Comparison of ENCODE assay signal across 30 cellular contexts in genomic region chr6:105941616-105942412, GRCh38.
DNase-seq lines count a peak whose midpoint lies in the region; ATAC-seq and TF ChIP-seq lines count a peak whose summit lies in the region.
"Had no signal": no experiment of that assay in that cellular context is flagged by ENCODE, and none has a peak within 500 bp of the region (broad histone marks: within the 10 kb centered on the region; RNA-seq: fewer than 3 reads in every experiment).

No MANE protein-coding gene starts in this region.

- H3K4me1 ChIP-seq in breast epithelium, result no peaks in the 10 kb centered on the region
- H3K4me1 ChIP-seq in adipocyte (ENCODE audit: control insufficient read depth, insufficient read depth, low read length), result no peaks in the 10 kb centered on the region
- H3K4me1 ChIP-seq: ascending aorta had no signal

- no peaks in the 10 kb centered on the region for H3K36me3 Mint-ChIP-seq in MCF 10A (ENCODE audit: insufficient read depth, unreplicated experiment)
- H3K36me3 Mint-ChIP-seq in stimulated activated effector memory CD8-positive, alpha-beta T cell treated with anti-CD3 and anti-CD28 coated beads, Interleukin-12 subunit alpha, Interleukin-12 subunit beta, amount 100 ng/mL, for 72 hours, result no peaks in the 10 kb centered on the region
- peaks cover 2% of the 10 kb centered on the region for H3K36me3 Mint-ChIP-seq in activated naive CD4-positive, alpha-beta T cell treated with anti-CD3 and anti-CD28 coated beads, Interleukin-2, amount 10 ng/mL, durations not matched to agents 7 days and 5 days
- H3K36me3 Mint-ChIP-seq: activated naive CD4-positive, alpha-beta T cell treated with anti-CD3 and anti-CD28 coated beads, Interleukin-2, amount 50 U/mL, for 72 hours; type B pancreatic cell had no signal

- peaks cover 6% of the 10 kb centered on the region for H3K4me1 Mint-ChIP-seq in MCF 10A (ENCODE audit: insufficient read depth, unreplicated experiment)
- H3K4me1 Mint-ChIP-seq in stimulated activated effector memory CD8-positive, alpha-beta T cell treated with anti-CD3 and anti-CD28 coated beads, Interleukin-12 subunit alpha, Interleukin-12 subunit beta, amount 100 ng/mL, for 72 hours, result peaks cover 7% of the 10 kb centered on the region
- peaks cover 4% of the 10 kb centered on the region for H3K4me1 Mint-ChIP-seq in activated naive CD4-positive, alpha-beta T cell treated with anti-CD3 and anti-CD28 coated beads, Interleukin-2, amount 10 ng/mL, durations not matched to agents 7 days and 5 days
- H3K4me1 Mint-ChIP-seq: B cell had no signal

- H3K36me3 ChIP-seq in breast epithelium (no peaks in the 10 kb centered on the region), adipocyte (ENCODE audit: control insufficient read depth, insufficient read depth, low read length, severe bottlenecking) (no peaks in the 10 kb centered on the region)
- H3K36me3 ChIP-seq: ascending aorta, WERI-Rb-1 had no signal

- no peak overlapping the region for H3K9ac ChIP-seq in adipocyte (ENCODE audit: low read length)

- intact Hi-C loops in MCF 10A (cut with micrococcal nuclease) (no loop called here), breast epithelium (cut with DNase I; ENCODE audit: low total_unique reads) (no loop called here)

- H3K9me3 ChIP-seq in breast epithelium, result no peaks in the 10 kb centered on the region
- H3K9me3 ChIP-seq in adipocyte (ENCODE audit: control insufficient read depth, low read length), result no peaks in the 10 kb centered on the region
- H3K9me3 ChIP-seq: A549, ascending aorta had no signal

- no peaks in the 10 kb centered on the region for H3K9me3 Mint-ChIP-seq in MCF 10A (ENCODE audit: unreplicated experiment)
- no peaks in the 10 kb centered on the region for H3K9me3 Mint-ChIP-seq in stimulated activated effector memory CD8-positive, alpha-beta T cell treated with anti-CD3 and anti-CD28 coated beads, Interleukin-12 subunit alpha, Interleukin-12 subunit beta, amount 100 ng/mL, for 72 hours
- H3K9me3 Mint-ChIP-seq in activated naive CD4-positive, alpha-beta T cell treated with anti-CD3 and anti-CD28 coated beads, Interleukin-2, amount 10 ng/mL, durations not matched to agents 7 days and 5 days, result no peaks in the 10 kb centered on the region
- H3K9me3 Mint-ChIP-seq: activated naive CD4-positive, alpha-beta T cell treated with anti-CD3 and anti-CD28 coated beads, Interleukin-2, amount 50 U/mL, for 72 hours; type B pancreatic cell had no signal

- no peaks in the 10 kb centered on the region for H3K27me3 Mint-ChIP-seq in MCF 10A (ENCODE audit: insufficient read depth, unreplicated experiment)
- H3K27me3 Mint-ChIP-seq in activated naive CD4-positive, alpha-beta T cell treated with anti-CD3 and anti-CD28 coated beads, Interleukin-2, amount 10 ng/mL, durations not matched to agents 7 days and 5 days, result peaks cover 18% of the 10 kb centered on the region
- H3K27me3 Mint-ChIP-seq: type B pancreatic cell had no signal

- DNase-seq in MCF 10A (ENCODE audit: unreplicated experiment), result peak; percentile 67
- DNase-seq in breast epithelium (ENCODE audit: low spot score in 2 of 2), result no peak
- DNase-seq in adipocyte (ENCODE audit: low read depth), result peak; percentile 60
- DNase-seq in fibroblast of mammary gland (ENCODE audit: low read depth), result peak; percentile 51
- no peak for DNase-seq in stimulated activated effector memory CD8-positive, alpha-beta T cell treated with anti-CD3 and anti-CD28 coated beads, Interleukin-12 subunit alpha, Interleukin-12 subunit beta, amount 100 ng/mL, for 72 hours (ENCODE audit: low spot score in 2 of 2)
- no peak for DNase-seq in activated naive CD4-positive, alpha-beta T cell treated with anti-CD3 and anti-CD28 coated beads, Interleukin-2, amount 10 ng/mL, durations not matched to agents 7 days and 5 days
- no peak for DNase-seq in NCI-H1092 treated with DMSO at 0.1 percent for 48 hours (lab: John Stamatoyannopoulos, UW)
- DNase-seq: activated CD4-positive, alpha-beta T cell treated with anti-CD3 and anti-CD28 coated beads, Interleukin-2, amount 50 U/mL, for 1 hour; activated CD8-positive, alpha-beta memory T cell treated with anti-CD3 and anti-CD28 coated beads, Interleukin-2, amount 10 ng/mL, durations not matched to agents 7 days and 5 days; central memory CD4-positive, alpha-beta T cell; dermis blood vessel endothelial cell; glutamatergic neuron; kidney; midbrain; naive thymus-derived CD4-positive, alpha-beta T cell; NCI-H1048; NCI-H187 treated with DMSO at 0.1 percent for 48 hours; NCI-H526; NK-92 treated with Interleukin-12 subunit alpha and Interleukin-12 subunit beta, amount 100 ng/mL, for 24 hours; occipital lobe; SHP77; SW 1271; T-helper 9 cell; WERI-Rb-1 had no signal

- no peak overlapping the region for H3K27ac Mint-ChIP-seq in MCF 10A (ENCODE audit: low read depth, unreplicated experiment)
- no peak overlapping the region for H3K27ac Mint-ChIP-seq in stimulated activated effector memory CD8-positive, alpha-beta T cell treated with anti-CD3 and anti-CD28 coated beads, Interleukin-12 subunit alpha, Interleukin-12 subunit beta, amount 100 ng/mL, for 72 hours
- no peak overlapping the region for H3K27ac Mint-ChIP-seq in activated naive CD4-positive, alpha-beta T cell treated with anti-CD3 and anti-CD28 coated beads, Interleukin-2, amount 10 ng/mL, durations not matched to agents 7 days and 5 days
- H3K27ac Mint-ChIP-seq: activated CD8-positive, alpha-beta memory T cell treated with anti-CD3 and anti-CD28 coated beads, Interleukin-2, amount 10 ng/mL, durations not matched to agents 7 days and 5 days; activated naive CD4-positive, alpha-beta T cell treated with anti-CD3 and anti-CD28 coated beads, Interleukin-2, amount 50 U/mL, for 72 hours; B cell; naive thymus-derived CD4-positive, alpha-beta T cell; type B pancreatic cell had no signal

- TF ChIP-seq POLR2A in breast epithelium (IDR thresholded peaks at IDR 0.05), result no peak

- POLR2A ChIA-PET in MCF 10A (lab: Yijun Ruan, JAX), result interaction anchor here (0.6 kb wide), 1 partner anchor 46 kb away, joined by 4 read pairs; no protein-coding TSS in a partner anchor

- ATAC-seq in stimulated activated effector memory CD8-positive, alpha-beta T cell treated with anti-CD3 and anti-CD28 coated beads, Interleukin-12 subunit alpha, Interleukin-12 subunit beta, amount 100 ng/mL, for 72 hours, result peak; percentile 82
- ATAC-seq in GM19463 (IDR thresholded peaks at IDR 0.05; ENCODE audit: unreplicated experiment), result no peak
- ATAC-seq: A549; activated CD8-positive, alpha-beta memory T cell treated with anti-CD3 and anti-CD28 coated beads, Interleukin-2, amount 10 ng/mL, durations not matched to agents 7 days and 5 days; naive thymus-derived CD4-positive, alpha-beta T cell had no signal

- H3K27me3 ChIP-seq in breast epithelium (no peaks in the 10 kb centered on the region), adipocyte (replicated peaks; ENCODE audit: control insufficient read depth, insufficient read depth, low read length) (no peaks in the 10 kb centered on the region)
- H3K27me3 ChIP-seq: ascending aorta had no signal

- BruUV-seq in MCF 10A (replicated peaks; lab: Mats Ljungman, UMichigan), result no TSS peak

- H3K27ac ChIP-seq in breast epithelium, result no peak overlapping the region
- H3K27ac ChIP-seq: A549, ascending aorta, WERI-Rb-1 had no signal

- H3K4me3 Mint-ChIP-seq in MCF 10A (ENCODE audit: unreplicated experiment), result no peak overlapping the region
- H3K4me3 Mint-ChIP-seq in stimulated activated effector memory CD8-positive, alpha-beta T cell treated with anti-CD3 and anti-CD28 coated beads, Interleukin-12 subunit alpha, Interleukin-12 subunit beta, amount 100 ng/mL, for 72 hours, result no peak overlapping the region
- H3K4me3 Mint-ChIP-seq in activated naive CD4-positive, alpha-beta T cell treated with anti-CD3 and anti-CD28 coated beads, Interleukin-2, amount 10 ng/mL, durations not matched to agents 7 days and 5 days, result no peak overlapping the region
- H3K4me3 Mint-ChIP-seq: activated CD8-positive, alpha-beta memory T cell treated with anti-CD3 and anti-CD28 coated beads, Interleukin-2, amount 10 ng/mL, durations not matched to agents 7 days and 5 days; B cell; naive thymus-derived CD4-positive, alpha-beta T cell; type B pancreatic cell had no signal

- H3K4me3 ChIP-seq in breast epithelium (no peak overlapping the region), adipocyte (ENCODE audit: low read length) (no peak overlapping the region), fibroblast of mammary gland (ENCODE audit: control insufficient read depth, low read depth, low read length) (no peak overlapping the region)
- H3K4me3 ChIP-seq: A549, ascending aorta had no signal

- TF ChIP-seq CTCF in MCF 10A (IDR thresholded peaks at IDR 0.05; ENCODE audit: unreplicated experiment) (no peak), breast epithelium (IDR thresholded peaks at IDR 0.05) (no peak), fibroblast of mammary gland (conservative IDR thresholded peaks at IDR 0.05; ENCODE audit: control insufficient read depth, insufficient read depth, low read depth, low read length) (no peak)

- CTCF ChIA-PET in MCF 10A (lab: Yijun Ruan, JAX), result no interaction called here
- CTCF ChIA-PET in activated naive CD4-positive, alpha-beta T cell treated with anti-CD3 and anti-CD28 coated beads, Interleukin-2, amount 10 ng/mL, durations not matched to agents 7 days and 5 days (lab: Charles Lee), result interaction anchor here (0.6 kb wide), 1 partner anchor 58 kb away, joined by 3 read pairs; no protein-coding TSS in a partner anchor

Comparison
In these comparisons a context has a peak if more than half of its experiments do, and no peak if none do; other contexts are left out.
1. DNase-seq: peak in MCF 10A (single experiment), adipocyte (single experiment) and fibroblast of mammary gland (single experiment); none in breast epithelium (0 of 2), stimulated activated effector memory CD8-positive, alpha-beta T cell treated with anti-CD3 and anti-CD28 coated beads, Interleukin-12 subunit alpha, Interleukin-12 subunit beta, amount 100 ng/mL, for 72 hours (0 of 2), activated naive CD4-positive, alpha-beta T cell treated with anti-CD3 and anti-CD28 coated beads, Interleukin-2, amount 10 ng/mL, durations not matched to agents 7 days and 5 days (single experiment) and NCI-H1092 treated with DMSO at 0.1 percent for 48 hours (single experiment).